ENCODE assay signal across 9 cellular contexts in the genomic region with DNA sequence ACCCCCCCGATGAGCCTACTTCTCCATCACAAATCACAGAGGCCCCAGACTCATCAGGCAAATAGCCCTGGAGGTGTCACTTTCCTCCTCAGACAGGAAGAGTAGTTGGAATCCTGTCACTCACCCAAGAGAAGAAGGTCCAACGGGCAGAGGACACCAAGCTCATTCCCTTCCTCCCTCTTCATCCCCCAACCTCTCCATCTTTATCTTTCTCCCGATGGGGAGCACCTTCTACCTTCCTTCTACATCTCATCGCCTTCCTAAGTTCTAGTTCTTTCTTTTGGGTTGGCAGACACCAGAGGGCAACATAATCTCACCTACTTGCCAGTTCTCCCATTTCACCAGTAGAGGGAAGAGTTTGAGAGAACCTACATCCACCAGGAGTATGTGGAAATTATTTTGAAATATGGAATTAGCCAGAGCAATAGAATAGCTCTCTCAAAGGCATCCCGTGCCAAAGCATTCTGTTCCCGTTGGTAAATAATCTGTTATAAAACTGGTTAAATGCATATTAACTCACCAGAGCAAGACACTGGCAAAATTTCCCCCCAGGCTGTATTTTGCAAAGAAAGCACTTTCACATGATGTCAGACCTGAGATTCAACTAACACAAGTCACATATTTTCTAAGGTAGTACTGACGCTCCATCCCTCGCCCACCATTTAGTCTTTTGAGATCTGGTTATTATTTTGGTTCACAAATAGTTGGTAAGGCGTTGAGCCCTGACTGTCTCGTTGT. TPM values are rescaled to one million over a fixed set of nuclear protein-coding genes. Genes with fewer than 3 reads are reported as not detected.
DNase-seq lines count a peak whose midpoint lies in the region; ATAC-seq and TF ChIP-seq lines count a peak whose summit lies in the region.
"Had no signal": no experiment of that assay in that cellular context is flagged by ENCODE, and none has a peak within 500 bp of the region (broad histone marks: within the 10 kb centered on the region; RNA-seq: fewer than 3 reads in every experiment).

No MANE protein-coding gene starts in this region.

- no peaks in the 10 kb centered on the region for H3K9me3 ChIP-seq in Panc1 (ENCODE audit: control insufficient read depth, insufficient read depth, low read depth, low read length)

- in situ Hi-C loops in Panc1 (cut with HindIII; ENCODE audit: low pct_unique_long_range_greater_than_20kb, low sequenced_read_pairs), result no loop called here

- H3K36me3 ChIP-seq in Panc1 (ENCODE audit: control insufficient read depth, insufficient read depth, low read length), result no peaks in the 10 kb centered on the region

- DNase-seq in NCI-H345 (lab: John Stamatoyannopoulos, UW) (peak; percentile 78), NCI-H345 treated with DMSO at 0.1 percent for 48 hours (lab: John Stamatoyannopoulos, UW; ENCODE audit: unreplicated experiment) (no peak), Panc1 (ENCODE audit: low read depth, low spot score) (peak; percentile 61), coronary artery (ENCODE audit: low spot score) (no peak), medulla oblongata (ENCODE audit: extremely low spot score) (peak; percentile 79)
- peak; percentile 63 for DNase-seq in Jurkat, Clone E6-1 (ENCODE audit: low read depth, low spot score)

- POLR2A ChIA-PET in Panc1 (lab: Charles Lee), result no interaction called here

- no peaks in the 10 kb centered on the region for H3K27me3 ChIP-seq in Panc1 (ENCODE audit: control insufficient read depth, insufficient read depth, low read length)

- H3K4me3 ChIP-seq in Jurkat, Clone E6-1 (ENCODE audit: low read length), result no peak overlapping the region
- H3K4me3 ChIP-seq in Panc1 (ENCODE audit: low read depth in 2 of 2, low read length in 2 of 2), result no peak overlapping the region
- no peak overlapping the region for H3K4me3 ChIP-seq in coronary artery

- BruUV-seq in Panc1 (replicated peaks; lab: Mats Ljungman, UMichigan), result no TSS peak

- CTCF ChIA-PET in Panc1 (lab: Charles Lee), result no interaction called here

- ATAC-seq in GM21367 (IDR thresholded peaks at IDR 0.05; ENCODE audit: unreplicated experiment), result peak; percentile 71
- ATAC-seq in Panc1, result peak; percentile 96
- no peak for ATAC-seq in GM18517 (IDR thresholded peaks at IDR 0.05; ENCODE audit: unreplicated experiment)

- TF ChIP-seq CTCF in Panc1 (IDR thresholded peaks at IDR 0.05) (peak; percentile 78), coronary artery (IDR thresholded peaks at IDR 0.05) (peak; percentile 59)

- H3K27ac ChIP-seq in Panc1 (ENCODE audit: low read length), result peak overlapping the region; percentile 39; the same call in 1 of the 2 replicates
- H3K27ac ChIP-seq in coronary artery, result no peak overlapping the region

- H3K4me1 ChIP-seq in Panc1 (ENCODE audit: control insufficient read depth, insufficient read depth, low read length), result no peaks in the 10 kb centered on the region; the same call in none of the 2 replicates

- intact Hi-C loops in Panc1 (cut with micrococcal nuclease; ENCODE audit: unreplicated experiment), result loop anchor here (5.0 to 10.0 kb wide), 2 partner anchors 51 to 318 kb away; no protein-coding TSS in a partner anchor

RNA-seq across cellular contexts. Expression of gene ZIC5, which starts 55.0 kb away (rescaled TPM):
- polyA plus RNA-seq in Jurkat, Clone E6-1 (2012; ENCODE audit: insufficient read depth, insufficient read length), result 0.55 TPM
- 5.2 TPM for total RNA-seq in Panc1 (2021; ENCODE audit: unreplicated experiment)
- polyA plus RNA-seq in Panc1 (2012; ENCODE audit: insufficient read length), result 2.8 TPM
- total RNA-seq: CD8-positive, alpha-beta memory T cell had no signal
- polyA plus RNA-seq: CD8-positive, alpha-beta memory T cell had no signal

Comparison
In these comparisons a context has a peak if more than half of its experiments do, and no peak if none do; other contexts are left out.
1. DNase-seq: peak in NCI-H345 (single experiment), Jurkat, Clone E6-1 (single experiment), Panc1 (single experiment) and medulla oblongata (single experiment); none in NCI-H345 treated with DMSO at 0.1 percent for 48 hours (single experiment) and coronary artery (single experiment).